Comparison of ENCODE assay signal across 1 cellular context in the genomic region with DNA sequence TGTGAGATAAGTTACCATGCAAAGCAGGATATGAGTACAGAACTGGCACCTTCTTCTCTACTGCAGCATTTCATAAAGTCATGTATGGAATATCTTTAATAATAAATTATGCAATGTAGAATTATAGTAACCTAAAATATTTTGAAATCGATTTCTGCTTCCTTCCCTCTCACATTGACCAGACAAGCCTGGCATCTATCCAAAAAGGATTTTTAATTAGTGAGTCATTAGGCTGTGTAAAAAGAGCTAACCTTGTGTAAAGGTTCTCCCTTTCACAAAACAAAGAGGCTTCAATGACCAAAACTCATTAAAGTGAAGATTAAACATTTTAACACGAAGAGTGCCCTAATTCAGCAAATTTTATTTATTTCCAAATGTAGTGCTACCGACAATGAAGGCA.
TF ChIP-seq lines count a peak whose summit lies in the region.

No MANE protein-coding gene starts in this region.

TF ChIP-seq in endothelial cell of umbilical vein, 7 proteins besides CTCF, POLR2A, EP300 and RAD21:
- no peak for TF ChIP-seq POLR2AphosphoS5 (IDR thresholded peaks at IDR 0.05; ENCODE audit: insufficient read depth, low read depth, low read length)
- TF ChIP-seq MYC (IDR thresholded peaks at IDR 0.05; ENCODE audit: low read depth, low read length) = no peak
- TF ChIP-seq GATA2 (IDR thresholded peaks at IDR 0.05; ENCODE audit: insufficient read depth, insufficient read length, low read depth, low read length) = no peak
- no peak for TF ChIP-seq FOS (IDR thresholded peaks at IDR 0.05; ENCODE audit: borderline replicate concordance, insufficient read depth, low read length)
